Comparison of ENCODE assay signal across 13 cellular contexts in the genomic region with DNA sequence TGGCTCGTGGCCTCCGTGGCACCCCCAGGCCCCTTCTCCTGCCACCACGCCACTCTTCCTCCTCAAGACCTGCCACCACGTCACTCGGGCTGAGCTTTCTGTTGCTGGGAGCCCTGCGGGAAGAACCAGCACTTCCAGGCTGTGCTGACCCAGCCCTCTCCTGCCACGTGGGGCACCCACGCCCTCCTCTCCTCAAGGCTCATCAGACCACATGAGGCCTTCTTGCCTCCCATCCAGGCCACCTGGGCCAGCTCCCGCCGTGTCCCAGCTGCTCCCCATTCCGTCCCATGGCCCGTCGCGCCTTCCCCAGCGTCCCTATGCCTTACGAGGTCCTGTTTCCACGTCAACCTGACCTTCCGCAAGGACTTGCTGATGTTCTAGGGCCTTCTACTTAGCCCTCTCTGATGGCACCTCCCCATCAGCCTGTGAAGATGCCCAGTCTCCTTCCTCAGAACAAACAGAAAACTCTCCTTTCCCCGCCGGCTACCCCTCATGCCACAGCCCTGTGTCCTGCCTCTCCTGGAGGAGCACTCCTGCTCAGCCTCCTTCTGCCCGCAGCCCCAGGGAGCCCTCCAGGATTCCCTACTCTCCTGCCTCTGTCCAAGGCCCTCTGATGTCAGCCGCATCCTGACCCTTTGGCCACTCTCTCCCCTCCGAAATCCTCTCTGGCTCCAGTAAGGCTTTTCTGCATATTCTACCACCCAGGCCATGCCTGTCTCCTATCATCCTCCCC.
DNase-seq lines count a peak whose midpoint lies in the region; ATAC-seq and TF ChIP-seq lines count a peak whose summit lies in the region.
"Had no signal": no experiment of that assay in that cellular context is flagged by ENCODE, and none has a peak within 500 bp of the region (broad histone marks: within the 10 kb centered on the region; RNA-seq: fewer than 3 reads in every experiment).

No MANE protein-coding gene starts in this region.

- intact Hi-C loops in posterior vena cava (cut with DNase I) = loop anchor here (2.0 to 10.0 kb wide), 3 partner anchors 41 to 239 kb away; partner anchors contain the start of gene FES (in 1 of the 2)

- peak overlapping the region; percentile 72 for H3K27ac Mint-ChIP-seq in T-helper 1 cell treated with Interleukin-12 subunit alpha and Interleukin-12 subunit beta and Interleukin-4 antibody, amounts not matched to agents 30 μg/mL and 1 μg/mL, for 36 hours
- H3K27ac Mint-ChIP-seq in T-helper 17 cell = peak overlapping the region; percentile 74
- H3K27ac Mint-ChIP-seq: activated B cell treated with CpG ODN at 0.5 μM for 24 hours had no signal

- H3K4me2 ChIP-seq in Karpas-422 (ENCODE audit: low read depth, low read length, poor library complexity, severe bottlenecking) = no peak overlapping the region
- H3K4me2 ChIP-seq: smooth muscle cell had no signal

- no peak overlapping the region for H2AFZ ChIP-seq in Karpas-422 (ENCODE audit: low read length)

- H3K4me3 ChIP-seq in epithelial cell of esophagus (ENCODE audit: low read length) = no peak overlapping the region
- H3K4me3 ChIP-seq in Karpas-422 (ENCODE audit: low read length) = no peak overlapping the region
- H3K4me3 ChIP-seq: smooth muscle cell, thoracic aorta had no signal

- peaks cover under 1% of the 10 kb centered on the region; the same call in 1 of the 2 replicates for H3K36me3 ChIP-seq in Karpas-422 (ENCODE audit: insufficient read depth, low read length)

- ATAC-seq in T-helper 17 cell (no peak), GM21381 (IDR thresholded peaks at IDR 0.05; ENCODE audit: unreplicated experiment) (no peak)

- H3K4me1 ChIP-seq in Karpas-422 (ENCODE audit: low read length) = peaks cover 23% of the 10 kb centered on the region

- H3K4me1 Mint-ChIP-seq in T-helper 1 cell treated with Interleukin-12 subunit alpha and Interleukin-12 subunit beta and Interleukin-4 antibody, amounts not matched to agents 30 μg/mL and 1 μg/mL, for 36 hours (ENCODE audit: low read depth) = peaks cover 36% of the 10 kb centered on the region
- peaks cover 37% of the 10 kb centered on the region for H3K4me1 Mint-ChIP-seq in T-helper 17 cell

- no peaks in the 10 kb centered on the region for H3K9me3 Mint-ChIP-seq in T-helper 1 cell treated with Interleukin-12 subunit alpha and Interleukin-12 subunit beta and Interleukin-4 antibody, amounts not matched to agents 30 μg/mL and 1 μg/mL, for 36 hours
- H3K9me3 Mint-ChIP-seq: activated B cell treated with CpG ODN at 0.5 μM for 24 hours had no signal

- TF ChIP-seq CTCF in epithelial cell of esophagus (IDR thresholded peaks at IDR 0.05; ENCODE audit: insufficient read depth, low read depth, low read length, missing control alignments) = no peak

- no peaks in the 10 kb centered on the region for H4K20me1 ChIP-seq in Karpas-422 (ENCODE audit: insufficient read depth, low read depth, low read length)

- DNase-seq in T-helper 1 cell = no peak
- DNase-seq in T-helper 17 cell = no peak
- DNase-seq in epithelial cell of esophagus (ENCODE audit: low read depth) = peak; percentile 26
- peak; percentile 78 for DNase-seq in posterior vena cava (ENCODE audit: low spot score)
- no peak for DNase-seq in Karpas-422
- DNase-seq in NOMO-1 (lab: John Stamatoyannopoulos, UW; ENCODE audit: unreplicated experiment in 2 of 2) = no peak
- DNase-seq: activated B cell treated with CpG ODN at 0.5 μM for 24 hours, cortex of kidney, SIG-M5 had no signal

- no peak overlapping the region for H3K4me3 Mint-ChIP-seq in T-helper 1 cell treated with Interleukin-12 subunit alpha and Interleukin-12 subunit beta and Interleukin-4 antibody, amounts not matched to agents 30 μg/mL and 1 μg/mL, for 36 hours
- H3K4me3 Mint-ChIP-seq in T-helper 17 cell = peak overlapping the region; percentile 0
- H3K4me3 Mint-ChIP-seq: activated B cell treated with CpG ODN at 0.5 μM for 24 hours had no signal

- H3K27ac ChIP-seq in Karpas-422 (ENCODE audit: low read length) = no peak overlapping the region
- H3K27ac ChIP-seq: thoracic aorta had no signal

- H3K27me3 Mint-ChIP-seq in T-helper 1 cell treated with Interleukin-12 subunit alpha and Interleukin-12 subunit beta and Interleukin-4 antibody, amounts not matched to agents 30 μg/mL and 1 μg/mL, for 36 hours (ENCODE audit: low read depth) = no peaks in the 10 kb centered on the region
- H3K27me3 Mint-ChIP-seq in T-helper 17 cell = no peaks in the 10 kb centered on the region

- no peaks in the 10 kb centered on the region for H3K79me2 ChIP-seq in Karpas-422 (ENCODE audit: low read length)

- no peaks in the 10 kb centered on the region for H3K27me3 ChIP-seq in Karpas-422 (ENCODE audit: low read length)

- no peaks in the 10 kb centered on the region for H3K9me3 ChIP-seq in T-helper 17 cell (ENCODE audit: control insufficient read depth, low read length, poor library complexity, severe bottlenecking)
- no peaks in the 10 kb centered on the region for H3K9me3 ChIP-seq in Karpas-422 (ENCODE audit: low read length)
- H3K9me3 ChIP-seq: thoracic aorta had no signal

- H3K9me2 ChIP-seq in Karpas-422 (replicated peaks; ENCODE audit: insufficient read depth, low read length) = no peaks in the 10 kb centered on the region

- H3K9ac ChIP-seq in Karpas-422 (ENCODE audit: low read length) = no peak overlapping the region

- H3K36me3 Mint-ChIP-seq in T-helper 1 cell treated with Interleukin-12 subunit alpha and Interleukin-12 subunit beta and Interleukin-4 antibody, amounts not matched to agents 30 μg/mL and 1 μg/mL, for 36 hours (ENCODE audit: low read depth) = peaks cover 25% of the 10 kb centered on the region
- no peaks in the 10 kb centered on the region for H3K36me3 Mint-ChIP-seq in T-helper 17 cell (ENCODE audit: low read depth)

Comparison
In these comparisons a context has a peak if more than half of its experiments do, and no peak if none do; other contexts are left out.
1. DNase-seq: peak in epithelial cell of esophagus (single experiment) and posterior vena cava (single experiment); none in T-helper 1 cell (0 of 5), T-helper 17 cell (0 of 3), Karpas-422 (single experiment) and NOMO-1 (0 of 2).